Comparison of ENCODE assay signal across 23 cellular contexts in the genomic region with DNA sequence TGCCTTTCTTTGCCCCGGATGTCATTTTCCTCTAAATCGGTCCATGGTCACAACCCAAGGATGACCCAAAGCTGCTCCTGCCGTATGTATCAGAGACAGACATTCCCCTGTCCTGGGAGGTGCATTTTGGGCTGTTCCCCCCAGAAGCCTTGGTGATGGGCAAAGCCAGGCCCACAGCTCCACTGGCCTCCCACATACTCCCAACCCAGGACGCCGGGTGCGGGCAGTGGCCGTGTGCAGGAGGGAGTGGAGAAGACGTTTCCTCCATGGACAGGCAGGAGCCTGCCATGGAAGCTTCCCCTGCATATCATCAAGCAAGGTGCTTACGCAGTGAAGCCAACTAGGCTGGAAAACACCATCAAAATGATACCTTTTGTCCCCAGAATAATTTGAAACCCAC.
"Had no signal": no experiment of that assay in that cellular context is flagged by ENCODE, and none has a peak within 500 bp of the region (broad histone marks: within the 10 kb centered on the region; RNA-seq: fewer than 3 reads in every experiment).

No MANE protein-coding gene starts in this region.

- H3K36me3 ChIP-seq: pancreas, prostate gland, thyroid gland, uterus had no signal

- H3K4me3 ChIP-seq: left lung, pancreas, prostate gland, stomach, testis, thyroid gland, uterus had no signal

- H3K27me3 ChIP-seq: left lung, pancreas, stomach, testis, thyroid gland, uterus had no signal

- ATAC-seq: left colon; left lung; naive thymus-derived CD8-positive, alpha-beta T cell; pancreas; right cardiac atrium; sciatic nerve; stimulated activated naive B cell treated with anti-CD40 and anti-IgM and Interleukin-4, amounts not matched to agents 10 μg/mL and 1 μg/mL and 100 μg/mL, for 72 hours; stimulated activated naive CD8-positive, alpha-beta T cell treated with anti-CD3 and anti-CD28 coated beads, Interleukin-15, Interleukin-2, amounts not matched to agents 100 U/mL and 50 U/mL, for 24 hours had no signal

- FAIRE-seq: islet of Langerhans, kidney, pancreas, small intestine had no signal

- H3K4me1 ChIP-seq: left lung, pancreas, prostate gland, thyroid gland had no signal

- H3K27ac ChIP-seq: left lung, pancreas, prostate gland, stomach, testis, thyroid gland, uterus had no signal

- DNase-seq: hypothalamus; immature natural killer cell; kidney; left colon; left lung; naive thymus-derived CD8-positive, alpha-beta T cell; nucleus accumbens; retina; small intestine; stimulated activated CD4-positive, alpha-beta T cell treated with anti-CD3 and anti-CD28 coated beads, Interleukin-1b, Interleukin-23, amount 100 ng/mL, for 48 hours; stimulated activated CD4-positive, alpha-beta T cell treated with anti-CD3 and anti-CD28 coated beads, Interleukin-4, amount 100 ng/mL, for 1 hour; stimulated activated naive B cell treated with anti-CD40 and anti-IgM and Interleukin-4, amounts not matched to agents 10 μg/mL and 1 μg/mL and 100 μg/mL, for 72 hours; stimulated activated naive CD8-positive, alpha-beta T cell treated with anti-CD3 and anti-CD28 coated beads, Interleukin-15, Interleukin-2, amounts not matched to agents 100 U/mL and 50 U/mL, for 24 hours; stomach; testis; thyroid gland; trophoblast cell had no signal

- H3K9me3 ChIP-seq: left lung, pancreas, prostate gland, stomach, testis, thyroid gland, uterus had no signal
